Comparison of ENCODE assay signal across 8 cellular contexts in the genomic region with DNA sequence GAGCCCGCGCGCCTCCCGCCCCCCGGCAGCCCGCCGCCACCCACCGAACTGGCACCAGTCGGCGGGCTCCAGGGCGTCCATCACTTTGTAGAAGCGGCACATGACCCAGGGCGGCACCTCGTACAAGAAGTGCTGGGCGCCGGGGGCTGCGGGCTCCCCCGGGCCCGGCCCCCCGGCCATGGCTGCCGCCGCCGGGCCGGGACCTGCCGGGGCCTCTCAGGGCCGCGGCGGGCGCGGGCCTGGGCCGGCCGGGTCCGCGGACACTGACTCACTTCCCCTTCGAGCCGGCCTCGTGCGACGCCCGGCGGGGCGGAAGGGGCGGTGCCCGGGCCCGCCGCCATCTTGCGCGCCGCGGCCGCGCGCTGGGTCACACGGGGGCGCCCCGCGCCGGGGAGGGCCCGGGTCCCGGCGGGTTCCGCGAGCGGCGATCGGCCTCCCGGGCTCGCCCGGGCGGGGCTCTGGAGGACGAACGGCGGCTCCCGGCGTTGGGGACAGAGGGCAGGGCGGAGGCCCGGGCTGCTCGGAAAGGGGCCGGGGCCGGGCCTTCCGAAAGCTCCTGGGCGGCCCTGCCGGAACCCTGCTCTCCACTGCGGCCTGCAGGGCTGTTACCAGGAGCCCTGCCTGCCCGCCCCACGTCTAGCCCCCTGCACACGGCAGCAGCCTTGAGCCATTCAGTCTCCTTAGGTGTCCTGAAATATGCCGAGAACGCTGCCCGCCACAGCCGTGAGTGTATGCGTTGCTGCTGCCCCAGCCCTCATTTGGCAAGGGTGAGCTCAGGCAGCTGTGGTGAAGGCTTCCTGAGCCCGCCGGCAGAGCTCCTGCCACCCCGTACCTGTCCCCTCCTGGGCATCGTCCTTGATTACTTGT. TPM values are rescaled to one million over a fixed set of nuclear protein-coding genes. Genes with fewer than 3 reads are reported as not detected.
DNase-seq lines count a peak whose midpoint lies in the region; ATAC-seq lines count a peak whose summit lies in the region.

TSS of gene IRAK1 (minus strand) at position 270 of the 867 bp plus-strand sequence. CDS start at position 180, 90 bp downstream.

- no peaks in the 10 kb centered on the region for H3K27me3 ChIP-seq in effector memory CD4-positive, alpha-beta T cell (replicated peaks; ENCODE audit: control insufficient read depth, insufficient read depth, low read length, poor library complexity, severe bottlenecking)

- peaks cover 17% of the 10 kb centered on the region for H3K4me1 ChIP-seq in effector memory CD4-positive, alpha-beta T cell (ENCODE audit: control insufficient read depth, insufficient read depth, low read length, poor library complexity, severe bottlenecking)

- peak within 1 kb of the TSS; percentile 79 for H3K27ac ChIP-seq in effector memory CD4-positive, alpha-beta T cell (ENCODE audit: insufficient read depth, low read length, poor library complexity, severe bottlenecking)

- peak; percentile 27 for DNase-seq in NCI-H2029 (lab: John Stamatoyannopoulos, UW)
- DNase-seq in NCI-H2029 treated with DMSO at 0.1 percent for 48 hours (lab: John Stamatoyannopoulos, UW): no peak
- peak; percentile 29 for DNase-seq in NCI-H2171 (lab: John Stamatoyannopoulos, UW)
- peak; percentile 52 to 57 for DNase-seq in activated CD4-positive, alpha-beta T cell treated with anti-CD3 and anti-CD28 coated beads, Interleukin-2, amount 50 U/mL, for 48 hours
- peak; percentile 30 to 46 (median 39) for DNase-seq in effector memory CD4-positive, alpha-beta T cell
- DNase-seq in lung microvascular endothelial cell (ENCODE audit: low read depth in 2 of 2): peak; percentile 69 to 77
- DNase-seq in stimulated activated CD8-positive, alpha-beta memory T cell treated with anti-CD3 and anti-CD28 coated beads, Interleukin-4, amount 100 ng/mL, for 24 hours (ENCODE audit: low read depth): peak; percentile 34

- H3K36me3 ChIP-seq in effector memory CD4-positive, alpha-beta T cell (ENCODE audit: control insufficient read depth, insufficient read depth, low read length): peaks cover 13% of the 10 kb centered on the region

- no peaks in the 10 kb centered on the region for H3K9me3 ChIP-seq in effector memory CD4-positive, alpha-beta T cell (ENCODE audit: control insufficient read depth, low read length)

- peak within 1 kb of the TSS; percentile 55 for H3K4me3 ChIP-seq in effector memory CD4-positive, alpha-beta T cell (ENCODE audit: insufficient read depth, low read depth, low read length, poor library complexity, severe bottlenecking)

- ATAC-seq in HG02623 (IDR thresholded peaks at IDR 0.05; ENCODE audit: unreplicated experiment): peak; percentile 71

RNA-seq across cellular contexts. Expression of gene IRAK1, which starts in this region (rescaled TPM):
- 47.7 and 63.1 TPM in 2 replicates for total RNA-seq in lung microvascular endothelial cell
